1 cellular context compared by ENCODE assay signal in the genomic region with DNA sequence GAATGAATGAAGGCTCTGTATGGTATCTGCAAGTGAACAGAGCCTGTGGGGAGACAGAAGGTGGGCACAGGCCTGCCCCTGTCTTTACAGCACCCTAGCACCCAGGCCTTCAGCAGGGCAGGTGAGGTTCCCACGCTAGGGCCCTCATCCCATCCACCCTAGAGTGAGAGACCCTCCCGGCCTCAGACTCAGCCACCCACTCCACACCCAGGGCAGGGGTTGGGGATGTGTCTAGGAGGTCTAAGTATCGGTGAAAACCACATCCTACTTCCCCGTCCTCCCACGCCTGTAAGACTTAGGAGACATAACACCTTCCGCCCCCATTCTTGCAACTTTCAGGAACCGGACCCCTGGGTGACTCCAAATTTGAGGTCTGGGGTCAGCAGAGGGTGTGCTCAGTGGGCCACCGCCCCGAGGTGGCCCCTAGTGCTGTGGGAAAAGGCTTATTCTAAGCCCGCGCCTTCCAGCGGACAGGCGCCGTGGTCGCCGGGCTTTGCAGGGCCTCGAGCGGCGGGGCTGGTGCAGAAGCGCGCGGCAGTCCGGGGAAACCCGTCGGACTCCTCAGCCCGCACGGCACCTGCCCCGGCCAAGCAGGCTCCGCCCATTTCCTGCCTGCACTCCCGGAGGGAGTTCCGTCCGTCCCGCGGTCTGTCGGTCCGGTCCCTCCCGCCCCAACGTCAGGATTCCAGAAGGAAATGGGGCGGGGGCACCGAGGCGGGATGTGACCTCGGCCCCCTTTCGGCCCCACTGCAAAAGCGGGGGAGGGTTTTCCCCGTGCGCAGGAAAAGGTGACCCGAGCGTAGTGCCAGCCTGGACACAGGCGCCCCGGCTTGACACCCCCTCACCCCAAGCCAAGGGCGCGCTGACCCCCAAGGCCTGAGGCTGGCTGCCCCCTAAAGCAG.
TF ChIP-seq lines count a peak whose summit lies in the region.

No MANE protein-coding gene starts in this region.

TF ChIP-seq in HepG2, 621 proteins besides CTCF, POLR2A, EP300 and RAD21 (continued from another document and continues in another):
- TF ChIP-seq ZNF780A (CRISPR knock-in tag; IDR thresholded peaks at IDR 0.05): 0 out of 2 replicates have a peak, but pooled peaks have one; percentile 75
- TF ChIP-seq SOX13 (IDR thresholded peaks at IDR 0.05): no peak
- TF ChIP-seq SOX13 (CRISPR knock-in tag; conservative IDR thresholded peaks at IDR 0.05 in 1 of 2, IDR thresholded peaks at IDR 0.05 in 1 of 2): peak in 1 of 2 experiments; percentile 70; a peak in 2 of 4 replicates
- TF ChIP-seq XRCC5 (optimal IDR thresholded peaks at IDR 0.05; ENCODE audit: low read length): peak; percentile 77
- TF ChIP-seq ZBTB7A (CRISPR knock-in tag; IDR thresholded peaks at IDR 0.05): no peak
- 0 out of 2 replicates have a peak, but pooled peaks have one; percentile 60 for TF ChIP-seq MIER2 (CRISPR knock-in tag; IDR thresholded peaks at IDR 0.05)
- TF ChIP-seq, protein P1, sequence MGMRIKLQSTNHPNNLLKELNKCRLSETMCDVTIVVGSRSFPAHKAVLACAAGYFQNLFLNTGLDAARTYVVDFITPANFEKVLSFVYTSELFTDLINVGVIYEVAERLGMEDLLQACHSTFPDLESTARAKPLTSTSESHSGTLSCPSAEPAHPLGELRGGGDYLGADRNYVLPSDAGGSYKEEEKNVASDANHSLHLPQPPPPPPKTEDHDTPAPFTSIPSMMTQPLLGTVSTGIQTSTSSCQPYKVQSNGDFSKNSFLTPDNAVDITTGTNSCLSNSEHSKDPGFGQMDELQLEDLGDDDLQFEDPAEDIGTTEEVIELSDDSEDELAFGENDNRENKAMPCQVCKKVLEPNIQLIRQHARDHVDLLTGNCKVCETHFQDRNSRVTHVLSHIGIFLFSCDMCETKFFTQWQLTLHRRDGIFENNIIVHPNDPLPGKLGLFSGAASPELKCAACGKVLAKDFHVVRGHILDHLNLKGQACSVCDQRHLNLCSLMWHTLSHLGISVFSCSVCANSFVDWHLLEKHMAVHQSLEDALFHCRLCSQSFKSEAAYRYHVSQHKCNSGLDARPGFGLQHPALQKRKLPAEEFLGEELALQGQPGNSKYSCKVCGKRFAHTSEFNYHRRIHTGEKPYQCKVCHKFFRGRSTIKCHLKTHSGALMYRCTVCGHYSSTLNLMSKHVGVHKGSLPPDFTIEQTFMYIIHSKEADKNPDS (CRISPR knock-in tag; IDR thresholded peaks at IDR 0.05): no peak; the same call in 1 of the 2 replicates
- TF ChIP-seq ZNF558 (CRISPR knock-in tag; IDR thresholded peaks at IDR 0.05; ENCODE audit: borderline replicate concordance): peak; percentile 93; the same call in 1 of the 2 replicates
- TF ChIP-seq, protein P2, sequence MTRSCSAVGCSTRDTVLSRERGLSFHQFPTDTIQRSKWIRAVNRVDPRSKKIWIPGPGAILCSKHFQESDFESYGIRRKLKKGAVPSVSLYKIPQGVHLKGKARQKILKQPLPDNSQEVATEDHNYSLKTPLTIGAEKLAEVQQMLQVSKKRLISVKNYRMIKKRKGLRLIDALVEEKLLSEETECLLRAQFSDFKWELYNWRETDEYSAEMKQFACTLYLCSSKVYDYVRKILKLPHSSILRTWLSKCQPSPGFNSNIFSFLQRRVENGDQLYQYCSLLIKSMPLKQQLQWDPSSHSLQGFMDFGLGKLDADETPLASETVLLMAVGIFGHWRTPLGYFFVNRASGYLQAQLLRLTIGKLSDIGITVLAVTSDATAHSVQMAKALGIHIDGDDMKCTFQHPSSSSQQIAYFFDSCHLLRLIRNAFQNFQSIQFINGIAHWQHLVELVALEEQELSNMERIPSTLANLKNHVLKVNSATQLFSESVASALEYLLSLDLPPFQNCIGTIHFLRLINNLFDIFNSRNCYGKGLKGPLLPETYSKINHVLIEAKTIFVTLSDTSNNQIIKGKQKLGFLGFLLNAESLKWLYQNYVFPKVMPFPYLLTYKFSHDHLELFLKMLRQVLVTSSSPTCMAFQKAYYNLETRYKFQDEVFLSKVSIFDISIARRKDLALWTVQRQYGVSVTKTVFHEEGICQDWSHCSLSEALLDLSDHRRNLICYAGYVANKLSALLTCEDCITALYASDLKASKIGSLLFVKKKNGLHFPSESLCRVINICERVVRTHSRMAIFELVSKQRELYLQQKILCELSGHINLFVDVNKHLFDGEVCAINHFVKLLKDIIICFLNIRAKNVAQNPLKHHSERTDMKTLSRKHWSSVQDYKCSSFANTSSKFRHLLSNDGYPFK (CRISPR knock-in tag; IDR thresholded peaks at IDR 0.05; ENCODE audit: borderline replicate concordance): peak; percentile 86
- TF ChIP-seq ZNF232 (CRISPR knock-in tag; IDR thresholded peaks at IDR 0.05; ENCODE audit: borderline replicate concordance): peak; percentile 93
- TF ChIP-seq HMG20B (CRISPR knock-in tag; conservative IDR thresholded peaks at IDR 0.05): peak; percentile 49
- no peak for TF ChIP-seq SYNCRIP (IDR thresholded peaks at IDR 0.05; ENCODE audit: insufficient read depth, low read depth, low read length)
- TF ChIP-seq ZNF790 (CRISPR knock-in tag; IDR thresholded peaks at IDR 0.05; ENCODE audit: borderline replicate concordance): no peak
- 0 out of 2 replicates have a peak, but pooled peaks have one; percentile 23 for TF ChIP-seq ZNF737 (CRISPR knock-in tag; IDR thresholded peaks at IDR 0.05; ENCODE audit: borderline replicate concordance)
- peak; percentile 84 for TF ChIP-seq SATB2 (CRISPR knock-in tag; IDR thresholded peaks at IDR 0.05)
- TF ChIP-seq AGO1 (IDR thresholded peaks at IDR 0.05; ENCODE audit: low read depth, low read length, poor library complexity, severe bottlenecking): peak; percentile 95
- TF ChIP-seq ZSCAN21 (CRISPR knock-in tag; IDR thresholded peaks at IDR 0.05; ENCODE audit: borderline replicate concordance): peak; percentile 63
- TF ChIP-seq, protein P3, sequence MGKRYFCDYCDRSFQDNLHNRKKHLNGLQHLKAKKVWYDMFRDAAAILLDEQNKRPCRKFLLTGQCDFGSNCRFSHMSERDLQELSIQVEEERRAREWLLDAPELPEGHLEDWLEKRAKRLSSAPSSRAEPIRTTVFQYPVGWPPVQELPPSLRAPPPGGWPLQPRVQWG (CRISPR knock-in tag; IDR thresholded peaks at IDR 0.05; ENCODE audit: borderline replicate concordance, low read depth): 0 out of 2 replicates have a peak, but pooled peaks have one; percentile 53
- TF ChIP-seq KDM5B (CRISPR knock-in tag; IDR thresholded peaks at IDR 0.05; ENCODE audit: borderline replicate concordance): peak; percentile 94
- peak; percentile 82 for TF ChIP-seq ZC3H13 (CRISPR knock-in tag; IDR thresholded peaks at IDR 0.05)
- 0 out of 2 replicates have a peak, but pooled peaks have one; percentile 18 for TF ChIP-seq ZFYVE20 (CRISPR knock-in tag; IDR thresholded peaks at IDR 0.05; ENCODE audit: borderline replicate concordance, low read depth)
- TF ChIP-seq DR1 (CRISPR knock-in tag; IDR thresholded peaks at IDR 0.05): peak; percentile 67; the same call in 1 of the 2 replicates
- TF ChIP-seq CREM (IDR thresholded peaks at IDR 0.05): peak; percentile 54
- 0 out of 2 replicates have a peak, but pooled peaks have one; percentile 24 for TF ChIP-seq CREM (CRISPR knock-in tag; IDR thresholded peaks at IDR 0.05)
- TF ChIP-seq TOE1 (CRISPR knock-in tag; IDR thresholded peaks at IDR 0.05): peak; percentile 80; the same call in 1 of the 2 replicates
- peak; percentile 7; the same call in 1 of the 2 replicates for TF ChIP-seq ZNF703 (CRISPR knock-in tag; IDR thresholded peaks at IDR 0.05; ENCODE audit: borderline replicate concordance)
- TF ChIP-seq ZNF570 (CRISPR knock-in tag; IDR thresholded peaks at IDR 0.05; ENCODE audit: borderline replicate concordance): no peak
- TF ChIP-seq SNAI1 (CRISPR knock-in tag; IDR thresholded peaks at IDR 0.05; ENCODE audit: borderline replicate concordance): peak; percentile 96
- TF ChIP-seq GATAD1 (CRISPR knock-in tag; IDR thresholded peaks at IDR 0.05): peak; percentile 86
- peak in 1 of 2 experiments; percentile 91; a peak in 2 of 4 replicates for TF ChIP-seq KLF16 (CRISPR knock-in tag; IDR thresholded peaks at IDR 0.05)
- TF ChIP-seq ZMYM2 (CRISPR knock-in tag; IDR thresholded peaks at IDR 0.05): peak; percentile 73
- no peak for TF ChIP-seq PAX8 (CRISPR knock-in tag; IDR thresholded peaks at IDR 0.05; ENCODE audit: borderline replicate concordance)
- TF ChIP-seq POGZ (CRISPR knock-in tag; IDR thresholded peaks at IDR 0.05): peak; percentile 65; the same call in 1 of the 2 replicates
- peak; percentile 80 for TF ChIP-seq ESRRA (CRISPR knock-in tag; IDR thresholded peaks at IDR 0.05; ENCODE audit: low read depth)
- TF ChIP-seq, protein P4, sequence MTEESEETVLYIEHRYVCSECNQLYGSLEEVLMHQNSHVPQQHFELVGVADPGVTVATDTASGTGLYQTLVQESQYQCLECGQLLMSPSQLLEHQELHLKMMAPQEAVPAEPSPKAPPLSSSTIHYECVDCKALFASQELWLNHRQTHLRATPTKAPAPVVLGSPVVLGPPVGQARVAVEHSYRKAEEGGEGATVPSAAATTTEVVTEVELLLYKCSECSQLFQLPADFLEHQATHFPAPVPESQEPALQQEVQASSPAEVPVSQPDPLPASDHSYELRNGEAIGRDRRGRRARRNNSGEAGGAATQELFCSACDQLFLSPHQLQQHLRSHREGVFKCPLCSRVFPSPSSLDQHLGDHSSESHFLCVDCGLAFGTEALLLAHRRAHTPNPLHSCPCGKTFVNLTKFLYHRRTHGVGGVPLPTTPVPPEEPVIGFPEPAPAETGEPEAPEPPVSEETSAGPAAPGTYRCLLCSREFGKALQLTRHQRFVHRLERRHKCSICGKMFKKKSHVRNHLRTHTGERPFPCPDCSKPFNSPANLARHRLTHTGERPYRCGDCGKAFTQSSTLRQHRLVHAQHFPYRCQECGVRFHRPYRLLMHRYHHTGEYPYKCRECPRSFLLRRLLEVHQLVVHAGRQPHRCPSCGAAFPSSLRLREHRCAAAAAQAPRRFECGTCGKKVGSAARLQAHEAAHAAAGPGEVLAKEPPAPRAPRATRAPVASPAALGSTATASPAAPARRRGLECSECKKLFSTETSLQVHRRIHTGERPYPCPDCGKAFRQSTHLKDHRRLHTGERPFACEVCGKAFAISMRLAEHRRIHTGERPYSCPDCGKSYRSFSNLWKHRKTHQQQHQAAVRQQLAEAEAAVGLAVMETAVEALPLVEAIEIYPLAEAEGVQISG (CRISPR knock-in tag; IDR thresholded peaks at IDR 0.05): peak; percentile 90
- no peak for TF ChIP-seq POLR2AphosphoS2 (IDR thresholded peaks at IDR 0.05; ENCODE audit: low read depth, low read length)
- TF ChIP-seq ZNF891 (CRISPR knock-in tag; IDR thresholded peaks at IDR 0.05): peak; percentile 85
- peak; percentile 93 for TF ChIP-seq AKAP8 (CRISPR knock-in tag; IDR thresholded peaks at IDR 0.05)
- TF ChIP-seq NCOA2 (CRISPR knock-in tag; IDR thresholded peaks at IDR 0.05): peak; percentile 55; the same call in 1 of the 2 replicates
- TF ChIP-seq, protein P5, sequence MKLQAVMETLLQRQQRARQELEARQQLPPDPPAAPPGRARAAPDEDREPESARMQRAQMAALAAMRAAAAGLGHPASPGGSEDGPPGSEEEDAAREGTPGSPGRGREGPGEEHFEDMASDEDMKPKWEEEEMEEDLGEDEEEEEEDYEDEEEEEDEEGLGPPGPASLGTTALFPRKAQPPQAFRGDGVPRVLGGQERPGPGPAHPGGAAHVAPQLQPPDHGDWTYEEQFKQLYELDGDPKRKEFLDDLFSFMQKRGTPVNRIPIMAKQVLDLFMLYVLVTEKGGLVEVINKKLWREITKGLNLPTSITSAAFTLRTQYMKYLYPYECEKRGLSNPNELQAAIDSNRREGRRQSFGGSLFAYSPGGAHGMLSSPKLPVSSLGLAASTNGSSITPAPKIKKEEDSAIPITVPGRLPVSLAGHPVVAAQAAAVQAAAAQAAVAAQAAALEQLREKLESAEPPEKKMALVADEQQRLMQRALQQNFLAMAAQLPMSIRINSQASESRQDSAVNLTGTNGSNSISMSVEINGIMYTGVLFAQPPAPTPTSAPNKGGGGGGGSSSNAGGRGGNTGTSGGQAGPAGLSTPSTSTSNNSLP (IDR thresholded peaks at IDR 0.05; ENCODE audit: low read depth, low read length): no peak
- TF ChIP-seq ZNF33A (CRISPR knock-in tag; IDR thresholded peaks at IDR 0.05; ENCODE audit: borderline replicate concordance): no peak
- TF ChIP-seq, protein P6, sequence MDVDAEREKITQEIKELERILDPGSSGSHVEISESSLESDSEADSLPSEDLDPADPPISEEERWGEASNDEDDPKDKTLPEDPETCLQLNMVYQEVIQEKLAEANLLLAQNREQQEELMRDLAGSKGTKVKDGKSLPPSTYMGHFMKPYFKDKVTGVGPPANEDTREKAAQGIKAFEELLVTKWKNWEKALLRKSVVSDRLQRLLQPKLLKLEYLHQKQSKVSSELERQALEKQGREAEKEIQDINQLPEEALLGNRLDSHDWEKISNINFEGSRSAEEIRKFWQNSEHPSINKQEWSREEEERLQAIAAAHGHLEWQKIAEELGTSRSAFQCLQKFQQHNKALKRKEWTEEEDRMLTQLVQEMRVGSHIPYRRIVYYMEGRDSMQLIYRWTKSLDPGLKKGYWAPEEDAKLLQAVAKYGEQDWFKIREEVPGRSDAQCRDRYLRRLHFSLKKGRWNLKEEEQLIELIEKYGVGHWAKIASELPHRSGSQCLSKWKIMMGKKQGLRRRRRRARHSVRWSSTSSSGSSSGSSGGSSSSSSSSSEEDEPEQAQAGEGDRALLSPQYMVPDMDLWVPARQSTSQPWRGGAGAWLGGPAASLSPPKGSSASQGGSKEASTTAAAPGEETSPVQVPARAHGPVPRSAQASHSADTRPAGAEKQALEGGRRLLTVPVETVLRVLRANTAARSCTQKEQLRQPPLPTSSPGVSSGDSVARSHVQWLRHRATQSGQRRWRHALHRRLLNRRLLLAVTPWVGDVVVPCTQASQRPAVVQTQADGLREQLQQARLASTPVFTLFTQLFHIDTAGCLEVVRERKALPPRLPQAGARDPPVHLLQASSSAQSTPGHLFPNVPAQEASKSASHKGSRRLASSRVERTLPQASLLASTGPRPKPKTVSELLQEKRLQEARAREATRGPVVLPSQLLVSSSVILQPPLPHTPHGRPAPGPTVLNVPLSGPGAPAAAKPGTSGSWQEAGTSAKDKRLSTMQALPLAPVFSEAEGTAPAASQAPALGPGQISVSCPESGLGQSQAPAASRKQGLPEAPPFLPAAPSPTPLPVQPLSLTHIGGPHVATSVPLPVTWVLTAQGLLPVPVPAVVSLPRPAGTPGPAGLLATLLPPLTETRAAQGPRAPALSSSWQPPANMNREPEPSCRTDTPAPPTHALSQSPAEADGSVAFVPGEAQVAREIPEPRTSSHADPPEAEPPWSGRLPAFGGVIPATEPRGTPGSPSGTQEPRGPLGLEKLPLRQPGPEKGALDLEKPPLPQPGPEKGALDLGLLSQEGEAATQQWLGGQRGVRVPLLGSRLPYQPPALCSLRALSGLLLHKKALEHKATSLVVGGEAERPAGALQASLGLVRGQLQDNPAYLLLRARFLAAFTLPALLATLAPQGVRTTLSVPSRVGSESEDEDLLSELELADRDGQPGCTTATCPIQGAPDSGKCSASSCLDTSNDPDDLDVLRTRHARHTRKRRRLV (CRISPR knock-in tag; IDR thresholded peaks at IDR 0.05): peak; percentile 83
- TF ChIP-seq THYN1 (CRISPR knock-in tag; IDR thresholded peaks at IDR 0.05; ENCODE audit: borderline replicate concordance, low read depth): no peak
- peak; percentile 93; the same call in 1 of the 2 replicates for TF ChIP-seq ZNF614 (CRISPR knock-in tag; IDR thresholded peaks at IDR 0.05; ENCODE audit: borderline replicate concordance)
- peak; percentile 83 for TF ChIP-seq PHF20 (CRISPR knock-in tag; IDR thresholded peaks at IDR 0.05)
- TF ChIP-seq NFKB2 (CRISPR knock-in tag; IDR thresholded peaks at IDR 0.05; ENCODE audit: borderline replicate concordance): peak; percentile 94; the same call in 1 of the 2 replicates
- TF ChIP-seq NFE2L1 (CRISPR knock-in tag; IDR thresholded peaks at IDR 0.05; ENCODE audit: borderline replicate concordance): 0 out of 2 replicates have a peak, but pooled peaks have one; percentile 45
- TF ChIP-seq ELF3 (CRISPR knock-in tag; IDR thresholded peaks at IDR 0.05): peak; percentile 94
